Comparison of ENCODE assay signal across 12 cellular contexts in the genomic region with DNA sequence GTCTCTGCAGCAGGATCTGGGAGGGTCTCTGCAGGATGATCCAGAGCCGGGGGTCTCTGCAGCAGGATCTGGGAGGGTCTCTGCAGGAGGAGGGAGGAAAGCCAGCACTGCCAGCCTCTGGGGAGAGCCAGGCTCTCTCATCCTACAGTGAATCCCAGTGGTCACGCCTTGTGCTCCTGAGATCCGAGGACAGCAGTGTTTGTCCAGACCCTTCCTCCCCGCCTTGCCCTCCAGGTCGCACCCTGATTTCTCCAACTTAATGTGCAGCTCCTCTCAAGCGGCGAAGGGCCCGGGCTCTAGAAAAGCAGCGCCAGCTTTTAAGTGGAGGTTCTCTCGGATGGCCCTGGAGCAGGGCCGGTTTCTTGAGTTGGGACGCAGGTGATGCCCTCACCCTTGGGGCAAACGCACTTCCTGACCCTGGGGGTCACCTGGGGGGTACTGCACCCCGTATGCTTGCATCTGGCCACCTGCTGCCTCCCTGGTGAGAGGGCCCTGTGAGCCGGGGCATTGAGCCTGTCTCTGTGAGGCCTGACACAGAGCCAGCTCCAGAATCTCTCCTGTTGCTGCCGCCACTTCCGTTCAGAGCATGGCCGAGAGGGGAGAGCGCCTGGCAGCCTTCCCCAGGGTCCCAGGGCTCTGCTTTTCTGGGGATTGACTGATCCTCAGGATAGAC.
DNase-seq lines count a peak whose midpoint lies in the region; ATAC-seq and TF ChIP-seq lines count a peak whose summit lies in the region.
"Had no signal": no experiment of that assay in that cellular context is flagged by ENCODE, and none has a peak within 500 bp of the region (broad histone marks: within the 10 kb centered on the region; RNA-seq: fewer than 3 reads in every experiment).

No MANE protein-coding gene starts in this region.

- no peak overlapping the region for H3K27ac Mint-ChIP-seq in activated T-cell treated with anti-CD3 and anti-CD28 coated beads, Interleukin-2, amount 50 U/mL, for 24 hours
- no peak overlapping the region for H3K27ac Mint-ChIP-seq in stimulated activated naive CD8-positive, alpha-beta T cell treated with anti-CD3 and anti-CD28 coated beads, Interleukin-15, amount 100 ng/mL, for 72 hours
- H3K27ac Mint-ChIP-seq in neural progenitor cell, result peak overlapping the region; percentile 14
- H3K27ac Mint-ChIP-seq: CD4-positive, CD25-positive, alpha-beta regulatory T cell had no signal

- H3K4me3 ChIP-seq in neural progenitor cell, result no peak overlapping the region
- H3K4me3 ChIP-seq: BLaER1 treated with 17β-estradiol and CSF1 and Interleukin-3, amounts not matched to agents 10 nM and 100 nM had no signal

- no peaks in the 10 kb centered on the region for H3F3A ChIP-seq in neural progenitor cell (ENCODE audit: low read depth)

- H3K79me2 ChIP-seq in neural progenitor cell (ENCODE audit: low read depth), result no peaks in the 10 kb centered on the region

- no peak overlapping the region for H3K9ac ChIP-seq in neural progenitor cell
- H3K9ac ChIP-seq: BLaER1 treated with 17β-estradiol and CSF1 and Interleukin-3, amounts not matched to agents 10 nM and 100 nM had no signal

- H4K20me1 ChIP-seq in neural progenitor cell (ENCODE audit: low read depth), result no peaks in the 10 kb centered on the region
- H4K20me1 ChIP-seq: BLaER1 treated with 17β-estradiol and CSF1 and Interleukin-3, amounts not matched to agents 10 nM and 100 nM had no signal

- ATAC-seq in stimulated activated naive CD8-positive, alpha-beta T cell treated with anti-CD3 and anti-CD28 coated beads, Interleukin-15, amount 100 ng/mL, for 72 hours, result peak; percentile 13
- no peak for ATAC-seq in stimulated activated naive CD8-positive, alpha-beta T cell treated with anti-CD3 and anti-CD28 coated beads, Interleukin-15, Interleukin-2, amounts not matched to agents 100 U/mL and 50 U/mL, for 24 hours

- H3K9me3 ChIP-seq in neural progenitor cell (ENCODE audit: low read depth), result no peaks in the 10 kb centered on the region
- H3K9me3 ChIP-seq: BLaER1 treated with 17β-estradiol and CSF1 and Interleukin-3, amounts not matched to agents 10 nM and 100 nM had no signal

- no peak overlapping the region for H3K4me3 Mint-ChIP-seq in activated T-cell treated with anti-CD3 and anti-CD28 coated beads, Interleukin-2, amount 50 U/mL, for 24 hours
- H3K4me3 Mint-ChIP-seq in stimulated activated naive CD8-positive, alpha-beta T cell treated with anti-CD3 and anti-CD28 coated beads, Interleukin-15, amount 100 ng/mL, for 72 hours, result no peak overlapping the region
- no peak overlapping the region for H3K4me3 Mint-ChIP-seq in neural progenitor cell
- H3K4me3 Mint-ChIP-seq: CD4-positive, CD25-positive, alpha-beta regulatory T cell had no signal

- DNase-seq in activated T-cell treated with anti-CD3 and anti-CD28 coated beads, Interleukin-2, amount 50 U/mL, for 24 hours, result peak; percentile 12
- DNase-seq in activated T-cell treated with anti-CD3 and anti-CD28 coated beads for 4 hours, result no peak
- no peak for DNase-seq in stimulated activated naive CD8-positive, alpha-beta T cell treated with anti-CD3 and anti-CD28 coated beads, Interleukin-15, amount 100 ng/mL, for 72 hours
- DNase-seq in stimulated activated naive CD8-positive, alpha-beta T cell treated with anti-CD3 and anti-CD28 coated beads, Interleukin-15, Interleukin-2, amounts not matched to agents 100 U/mL and 50 U/mL, for 24 hours, result no peak
- DNase-seq in neural progenitor cell (ENCODE audit: low spot score), result no peak
- DNase-seq in NCI-H1105 treated with DMSO at 0.1 percent for 48 hours (lab: John Stamatoyannopoulos, UW), result no peak
- no peak for DNase-seq in stimulated activated naive CD4-positive, alpha-beta T cell (lab: John Stamatoyannopoulos, UW)
- DNase-seq: ACHN; CD4-positive, CD25-positive, alpha-beta regulatory T cell; DMS53; GF-D8 had no signal

- H3K4me1 ChIP-seq in neural progenitor cell, result no peaks in the 10 kb centered on the region

- H3K36me3 Mint-ChIP-seq in activated T-cell treated with anti-CD3 and anti-CD28 coated beads, Interleukin-2, amount 50 U/mL, for 24 hours (ENCODE audit: low read depth), result peaks cover 11% of the 10 kb centered on the region
- no peaks in the 10 kb centered on the region for H3K36me3 Mint-ChIP-seq in neural progenitor cell

- no peaks in the 10 kb centered on the region for H3K27me3 ChIP-seq in neural progenitor cell
- H3K27me3 ChIP-seq: BLaER1 treated with 17β-estradiol and CSF1 and Interleukin-3, amounts not matched to agents 10 nM and 100 nM had no signal

- no peaks in the 10 kb centered on the region for H3K27me3 Mint-ChIP-seq in activated T-cell treated with anti-CD3 and anti-CD28 coated beads, Interleukin-2, amount 50 U/mL, for 24 hours
- no peaks in the 10 kb centered on the region for H3K27me3 Mint-ChIP-seq in stimulated activated naive CD8-positive, alpha-beta T cell treated with anti-CD3 and anti-CD28 coated beads, Interleukin-15, amount 100 ng/mL, for 72 hours
- peaks cover 2% of the 10 kb centered on the region for H3K27me3 Mint-ChIP-seq in neural progenitor cell (ENCODE audit: insufficient read depth, low read depth)
- H3K27me3 Mint-ChIP-seq: CD4-positive, CD25-positive, alpha-beta regulatory T cell had no signal

- H3K4me1 Mint-ChIP-seq in activated T-cell treated with anti-CD3 and anti-CD28 coated beads, Interleukin-2, amount 50 U/mL, for 24 hours (ENCODE audit: low read depth), result no peaks in the 10 kb centered on the region
- H3K4me1 Mint-ChIP-seq in stimulated activated naive CD8-positive, alpha-beta T cell treated with anti-CD3 and anti-CD28 coated beads, Interleukin-15, amount 100 ng/mL, for 72 hours, result no peaks in the 10 kb centered on the region
- H3K4me1 Mint-ChIP-seq in neural progenitor cell, result no peaks in the 10 kb centered on the region

- H3K36me3 ChIP-seq in neural progenitor cell, result no peaks in the 10 kb centered on the region
- H3K36me3 ChIP-seq: BLaER1 treated with 17β-estradiol and CSF1 and Interleukin-3, amounts not matched to agents 10 nM and 100 nM had no signal

- no peak overlapping the region for H2AFZ ChIP-seq in neural progenitor cell (replicated peaks)

- H3K4me2 ChIP-seq in neural progenitor cell, result no peak overlapping the region
- H3K4me2 ChIP-seq: BLaER1 treated with 17β-estradiol and CSF1 and Interleukin-3, amounts not matched to agents 10 nM and 100 nM had no signal

- H3K9me3 Mint-ChIP-seq in activated T-cell treated with anti-CD3 and anti-CD28 coated beads, Interleukin-2, amount 50 U/mL, for 24 hours, result no peaks in the 10 kb centered on the region
- H3K9me3 Mint-ChIP-seq in stimulated activated naive CD8-positive, alpha-beta T cell treated with anti-CD3 and anti-CD28 coated beads, Interleukin-15, amount 100 ng/mL, for 72 hours, result peaks cover 0 to 10% of the 10 kb centered on the region in 2 donors
- H3K9me3 Mint-ChIP-seq in neural progenitor cell, result peaks cover 9% of the 10 kb centered on the region

- no peak for TF ChIP-seq CTCF in neural progenitor cell (IDR thresholded peaks at IDR 0.05)

- no peak overlapping the region for H3K27ac ChIP-seq in neural progenitor cell
- H3K27ac ChIP-seq: BLaER1 treated with 17β-estradiol and CSF1 and Interleukin-3, amounts not matched to agents 10 nM and 100 nM had no signal
